10 cellular contexts compared by ENCODE assay signal in the genomic region with DNA sequence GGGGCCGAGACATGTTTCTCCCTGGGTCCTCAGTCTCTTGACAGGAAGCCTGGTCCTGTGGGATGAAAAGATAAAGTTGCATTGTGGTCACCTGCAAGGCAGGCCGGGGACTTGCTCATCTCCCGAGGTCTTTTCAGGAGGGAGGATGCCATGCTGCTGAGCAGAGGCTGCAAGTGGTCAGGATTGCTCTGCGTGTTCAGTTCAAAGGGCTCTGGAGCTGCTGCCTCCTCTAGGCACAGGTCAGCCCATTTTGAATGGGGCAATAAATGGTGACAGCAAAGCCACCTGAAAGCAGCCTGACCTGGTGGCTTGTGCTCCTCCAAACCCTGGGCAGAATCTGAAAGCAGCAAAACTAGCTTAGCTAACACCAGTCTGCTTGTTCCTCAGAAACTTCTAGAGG. TPM values are rescaled to one million over a fixed set of nuclear protein-coding genes. Genes with fewer than 3 reads are reported as not detected.
DNase-seq lines count a peak whose midpoint lies in the region; ATAC-seq and TF ChIP-seq lines count a peak whose summit lies in the region.
"Not testable (repeated sequence)": the region's sequence is repeated elsewhere in the genome, so short reads cannot be mapped to it uniquely, and the experiment has no call there.
"Had no signal": no experiment of that assay in that cellular context is flagged by ENCODE, and none has a peak within 500 bp of the region (broad histone marks: within the 10 kb centered on the region; RNA-seq: fewer than 3 reads in every experiment).

No MANE protein-coding gene starts in this region.

- H3K4me1 ChIP-seq in KMS-11 (ENCODE audit: low read depth, poor library complexity, severe bottlenecking), result peaks cover 20% of the 10 kb centered on the region
- H3K4me1 ChIP-seq in heart right ventricle, result peaks cover 14 to 64% (median 38%) of the 10 kb centered on the region in 9 donors
- peaks cover 17% of the 10 kb centered on the region for H3K4me1 ChIP-seq in stomach smooth muscle (ENCODE audit: control insufficient read depth, insufficient read depth, low read length)

- not testable (repeated sequence) for H3K9ac ChIP-seq in KMS-11; stomach smooth muscle (ENCODE audit: low read length in 2 of 2)

- H3K9me3 Mint-ChIP-seq in central memory CD8-positive, alpha-beta T cell; neural crest cell: not testable (repeated sequence)

- H3K9me3 ChIP-seq in heart right ventricle; stomach smooth muscle (ENCODE audit: control insufficient read depth in 2 of 2, low read length in 2 of 2): not testable (repeated sequence)

- not testable (repeated sequence) for H3K27ac ChIP-seq in KMS-11
- H3K27ac ChIP-seq in heart right ventricle (peak overlapping the region in 8 of 10 donors; percentile 54 to 87 (median 76)), stomach smooth muscle (ENCODE audit: low read length) (peak overlapping the region; percentile 31)

- not testable (repeated sequence) for H3K4me3 Mint-ChIP-seq in central memory CD8-positive, alpha-beta T cell; neural crest cell

- not testable (repeated sequence) for H3K27me3 ChIP-seq in KMS-11 (ENCODE audit: insufficient read depth, low read depth); heart right ventricle; stomach smooth muscle (ENCODE audit: control insufficient read depth in 1 of 2, insufficient read depth in 2 of 2, low read length in 2 of 2)

- H2AFZ ChIP-seq in KMS-11 (ENCODE audit: low read depth), result peak overlapping the region; percentile 36; the same call in 1 of the 2 replicates

- H3K4me3 ChIP-seq in KMS-11 (IDR thresholded peaks at IDR 0.05; ENCODE audit: insufficient read depth, low read depth, low read length); heart right ventricle; stomach smooth muscle (ENCODE audit: low read length in 2 of 2): not testable (repeated sequence)

- not testable (repeated sequence) for H3K36me3 ChIP-seq in KMS-11 (ENCODE audit: insufficient read depth)
- H3K36me3 ChIP-seq in heart right ventricle, result peaks cover 0 to 52% (median 7%) of the 10 kb centered on the region in 9 donors
- peaks cover 24 to 31% of the 10 kb centered on the region in 2 donors for H3K36me3 ChIP-seq in stomach smooth muscle (ENCODE audit: control insufficient read depth in 2 of 2, insufficient read depth in 2 of 2, low read length in 2 of 2)

- not testable (repeated sequence) for ATAC-seq in central memory CD8-positive, alpha-beta T cell (replicated peaks; ENCODE audit: extremely low read depth, poor library complexity, severe bottlenecking); heart right ventricle

- H3K27ac Mint-ChIP-seq in central memory CD8-positive, alpha-beta T cell (ENCODE audit: low read depth), result peak overlapping the region; percentile 73
- peak overlapping the region; percentile 81 for H3K27ac Mint-ChIP-seq in neural crest cell (ENCODE audit: unreplicated experiment)

- H4K20me1 ChIP-seq in KMS-11 (ENCODE audit: insufficient read depth), result not testable (repeated sequence)

- not testable (repeated sequence) for H3K79me2 ChIP-seq in KMS-11 (ENCODE audit: insufficient read depth, low read depth)

- not testable (repeated sequence) for H3K36me3 Mint-ChIP-seq in central memory CD8-positive, alpha-beta T cell (ENCODE audit: insufficient read depth); neural crest cell (ENCODE audit: low read depth)

- not testable (repeated sequence) for TF ChIP-seq CTCF in KMS-11 (conservative IDR thresholded peaks at IDR 0.05; ENCODE audit: low read depth, low read length); heart right ventricle (IDR thresholded peaks at IDR 0.05); neural crest cell (conservative IDR thresholded peaks at IDR 0.05)

- H3K4me1 Mint-ChIP-seq in central memory CD8-positive, alpha-beta T cell, result not testable (repeated sequence)
- peaks cover 22% of the 10 kb centered on the region for H3K4me1 Mint-ChIP-seq in neural crest cell

- intact Hi-C loops in heart right ventricle (cut with DNase I), result loop anchor here in 9 of 10 donors (2.0 to 10.0 kb wide), 13 partner anchors 104 to 444 kb away; a partner anchor contains a TSS

- H3K27me3 Mint-ChIP-seq in central memory CD8-positive, alpha-beta T cell; neural crest cell (ENCODE audit: low read depth): not testable (repeated sequence)

- DNase-seq in central memory CD8-positive, alpha-beta T cell (ENCODE audit: low spot score in 2 of 2); heart right ventricle; neural crest cell (ENCODE audit: low read depth, low spot score): not testable (repeated sequence)

- 76 to 77% methylated on average over 4 of the region's 4 CpGs for WGBS in heart right ventricle, 2 donors

- H3K4me2 ChIP-seq in KMS-11, result not testable (repeated sequence)

RNA-seq across cellular contexts. Expression of a gene that starts 37.4 kb away (rescaled TPM):
- total RNA-seq in heart right ventricle (not detected), neural crest cell (not detected in 2 replicates)
- not detected for polyA plus RNA-seq in heart right ventricle
- total RNA-seq: natural killer cell, Peyer's patch, posterior vena cava, SK-MEL-5, T-helper 17 cell had no signal

RNA-seq across cellular contexts. Expression of a gene that starts 51.1 kb away (rescaled TPM):
- total RNA-seq in heart right ventricle, result 10 to 100 TPM; 12.4 to 23.9 (median 16.8) TPM
- polyA plus RNA-seq in heart right ventricle, result 10 to 100 TPM in 1 of 2 donors, 1 to 10 TPM in 1; 9.7 to 29.1 TPM
- 44.9 and 49.3 TPM in 2 replicates for total RNA-seq in neural crest cell

RNA-seq across cellular contexts. Expression of a gene that starts 51.3 kb away (rescaled TPM):
- 10 to 100 TPM; 16.4 to 31.9 (median 19.2) TPM for total RNA-seq in heart right ventricle
- 10 to 100 TPM; 11.1 to 37.8 TPM for polyA plus RNA-seq in heart right ventricle
- total RNA-seq in neural crest cell, result 37.8 and 39.5 TPM in 2 replicates

RNA-seq across cellular contexts. Expression of a gene that starts 51.9 kb away (rescaled TPM):
- total RNA-seq in heart right ventricle (not detected), neural crest cell (not detected in 2 replicates)
- not detected for polyA plus RNA-seq in heart right ventricle
- total RNA-seq: natural killer cell, Peyer's patch, posterior vena cava, SK-MEL-5, T-helper 17 cell had no signal
